8 cellular contexts compared by ENCODE assay signal in genomic region chr15:63851431-63851830, GRCh38.
"Had no signal": no experiment of that assay in that cellular context is flagged by ENCODE, and none has a peak within 500 bp of the region (broad histone marks: within the 10 kb centered on the region; RNA-seq: fewer than 3 reads in every experiment).

No MANE protein-coding gene starts in this region.

- DNase-seq: GDM1, GF-D8 had no signal

- ATAC-seq: GM12878 had no signal

- FAIRE-seq: G401.6, GM12878, GM12891, GM12892, GM18507, GM19239 had no signal

- H3K4me3 ChIP-seq: GM12878 had no signal
